In the genomic region with DNA sequence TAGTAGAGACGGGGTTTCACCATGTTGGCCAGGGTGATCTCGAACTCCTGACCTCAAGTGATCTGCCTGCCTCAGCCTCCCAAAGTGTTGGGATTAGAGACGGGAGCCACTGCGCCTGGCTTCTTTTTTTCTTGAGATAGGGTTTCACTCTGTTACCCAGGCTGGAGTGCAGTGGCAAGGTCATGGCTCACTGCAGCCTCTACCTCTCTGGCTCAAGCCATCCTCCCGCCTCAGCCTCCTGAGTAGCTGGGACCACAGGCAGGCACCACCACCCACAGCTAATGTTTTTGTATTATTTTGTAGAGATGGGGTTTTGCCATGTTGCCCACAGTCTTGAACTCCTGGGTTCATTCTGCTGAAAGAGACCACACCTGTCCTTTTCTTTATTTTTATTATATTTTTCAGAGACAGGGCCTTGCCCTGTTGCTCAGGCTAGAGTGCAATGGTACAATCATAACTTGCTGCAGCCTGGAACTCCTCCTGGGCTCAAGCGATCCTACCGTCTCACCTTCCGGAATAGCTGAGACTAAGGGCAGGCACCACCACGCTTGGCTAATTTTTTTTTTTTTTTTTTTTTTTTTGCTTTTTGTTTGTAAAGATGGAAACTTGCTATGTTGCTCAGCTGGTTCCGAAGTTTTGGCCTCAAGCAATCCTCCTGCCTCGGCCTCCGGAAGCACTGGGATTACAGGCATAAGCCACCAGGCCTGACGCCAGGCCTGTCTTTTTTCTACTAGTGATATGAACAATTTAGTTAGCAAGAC, we compare ENCODE assay signal across 11 cellular contexts. TPM values are rescaled to one million over a fixed set of nuclear protein-coding genes. Genes with fewer than 3 reads are reported as not detected.
DNase-seq lines count a peak whose midpoint lies in the region; ATAC-seq and TF ChIP-seq lines count a peak whose summit lies in the region.
"Had no signal": no experiment of that assay in that cellular context is flagged by ENCODE, and none has a peak within 500 bp of the region (broad histone marks: within the 10 kb centered on the region; RNA-seq: fewer than 3 reads in every experiment).

No MANE protein-coding gene starts in this region.

- intact Hi-C loops in activated CD4-positive, alpha-beta T cell treated with anti-CD3 and anti-CD28 coated beads for 36 hours (cut with DNase I, micrococcal nuclease): no loop called here
- intact Hi-C loops in breast epithelium (cut with DNase I; ENCODE audit: low total_unique reads): no loop called here
- intact Hi-C loops in thyroid gland (cut with DNase I): no loop called here

- peaks cover 21% of the 10 kb centered on the region for H3K36me3 Mint-ChIP-seq in activated CD4-positive, alpha-beta T cell treated with anti-CD3 and anti-CD28 coated beads for 36 hours (ENCODE audit: low read depth)
- H3K36me3 Mint-ChIP-seq in naive thymus-derived CD8-positive, alpha-beta T cell: no peaks in the 10 kb centered on the region

- H3K9me3 ChIP-seq in breast epithelium (no peaks in the 10 kb centered on the region), liver (ENCODE audit: control insufficient read depth in 4 of 4, low read length in 3 of 4) (no peaks in the 10 kb centered on the region), thyroid gland (no peaks in the 10 kb centered on the region)

- no peak for DNase-seq in activated CD4-positive, alpha-beta T cell treated with anti-CD3 and anti-CD28 coated beads for 36 hours
- DNase-seq in activated CD4-positive, alpha-beta T cell treated with anti-CD3 and anti-CD28 coated beads for 1 hour: no peak
- DNase-seq in breast epithelium (ENCODE audit: low spot score in 2 of 2) (no peak), thyroid gland (peak; percentile 38 to 45), HK-2 (ENCODE audit: unreplicated experiment) (no peak), cerebellar cortex (ENCODE audit: low spot score) (no peak)
- DNase-seq in naive thymus-derived CD8-positive, alpha-beta T cell: no peak
- DNase-seq: ACHN had no signal

- peaks cover 17% of the 10 kb centered on the region for H3K27me3 Mint-ChIP-seq in activated CD4-positive, alpha-beta T cell treated with anti-CD3 and anti-CD28 coated beads for 36 hours
- peaks cover 4 to 42% (median 35%) of the 10 kb centered on the region in 5 donors for H3K27me3 Mint-ChIP-seq in naive thymus-derived CD8-positive, alpha-beta T cell

- no peaks in the 10 kb centered on the region for H3K36me3 ChIP-seq in breast epithelium
- no peaks in the 10 kb centered on the region for H3K36me3 ChIP-seq in liver (ENCODE audit: control insufficient read depth in 4 of 4, insufficient read depth in 3 of 4, low read depth in 1 of 4, low read length in 3 of 4)
- H3K36me3 ChIP-seq in thyroid gland: no peaks in the 10 kb centered on the region

- H3K4me3 Mint-ChIP-seq in activated CD4-positive, alpha-beta T cell treated with anti-CD3 and anti-CD28 coated beads for 36 hours: peak overlapping the region; percentile 93
- peak overlapping the region in 2 of 10 donors; percentile 24 to 70 for H3K4me3 Mint-ChIP-seq in naive thymus-derived CD8-positive, alpha-beta T cell

- H3K27ac Mint-ChIP-seq in activated CD4-positive, alpha-beta T cell treated with anti-CD3 and anti-CD28 coated beads for 36 hours: no peak overlapping the region
- peak overlapping the region in 1 of 10 donors; percentile 21 for H3K27ac Mint-ChIP-seq in naive thymus-derived CD8-positive, alpha-beta T cell

- 60% methylated on average over 13 of the region's 13 CpGs for WGBS in liver
- WGBS in thyroid gland, 2 donors: 52 to 59% methylated on average over 13 of the region's 13 CpGs

- H3K27me3 ChIP-seq in breast epithelium: no peaks in the 10 kb centered on the region
- no peaks in the 10 kb centered on the region for H3K27me3 ChIP-seq in liver (ENCODE audit: control insufficient read depth in 4 of 4, insufficient read depth in 4 of 4, low read length in 3 of 4)
- no peaks in the 10 kb centered on the region for H3K27me3 ChIP-seq in thyroid gland

- ATAC-seq in activated CD4-positive, alpha-beta T cell treated with anti-CD3 and anti-CD28 coated beads for 36 hours: no peak
- ATAC-seq in naive thymus-derived CD8-positive, alpha-beta T cell: no peak
- ATAC-seq: activated naive CD4-positive, alpha-beta T cell treated with anti-CD3 and anti-CD28 coated beads, Interleukin-2, amount 50 U/mL, for 72 hours had no signal

- TF ChIP-seq CTCF in breast epithelium (IDR thresholded peaks at IDR 0.05): no peak
- no peak for TF ChIP-seq CTCF in liver (IDR thresholded peaks at IDR 0.05; ENCODE audit: low read depth, low read length, missing input control)
- no peak for TF ChIP-seq CTCF in thyroid gland (IDR thresholded peaks at IDR 0.05)

- H3K9me3 Mint-ChIP-seq in activated CD4-positive, alpha-beta T cell treated with anti-CD3 and anti-CD28 coated beads for 36 hours (ENCODE audit: low read depth): no peaks in the 10 kb centered on the region
- no peaks in the 10 kb centered on the region for H3K9me3 Mint-ChIP-seq in naive thymus-derived CD8-positive, alpha-beta T cell
- H3K9me3 Mint-ChIP-seq: activated naive CD4-positive, alpha-beta T cell treated with anti-CD3 and anti-CD28 coated beads, Interleukin-2, amount 50 U/mL, for 72 hours had no signal

- no peak for TF ChIP-seq RAD21 in liver (IDR thresholded peaks at IDR 0.05)

- peak overlapping the region; percentile 76 to 95 for H3K9ac ChIP-seq in liver (ENCODE audit: low read depth in 1 of 2, low read length in 2 of 2)

- H3K27ac ChIP-seq in breast epithelium (peak overlapping the region; percentile 94 to 98), liver (ENCODE audit: low read depth in 1 of 2, low read length in 2 of 2) (peak overlapping the region; percentile 80 to 81), thyroid gland (peak overlapping the region; percentile 95 to 98 (median 98))

- POLR2A ChIA-PET in activated CD4-positive, alpha-beta T cell treated with anti-CD3 and anti-CD28 coated beads for 36 hours (lab: Charles Lee): interaction anchor here (0.6 to 2.1 kb wide), 4 partner anchors 10 to 66 kb away, joined by 3 to 7 read pairs (median 4); no protein-coding TSS in a partner anchor
- POLR2A ChIA-PET in naive thymus-derived CD8-positive, alpha-beta T cell (lab: Charles Lee): interaction anchor here (0.7 to 1.5 kb wide), 3 partner anchors 10 to 802 kb away, joined by 3 to 4 read pairs (median 3); no protein-coding TSS in a partner anchor

- H3K4me1 ChIP-seq in breast epithelium (peaks cover 10 to 43% of the 10 kb centered on the region in 2 donors), liver (ENCODE audit: control insufficient read depth in 4 of 4, insufficient read depth in 4 of 4, low read length in 3 of 4) (peaks cover 16 to 60% (median 41%) of the 10 kb centered on the region in 4 donors), thyroid gland (peaks cover 60 to 78% of the 10 kb centered on the region in 2 donors)

- H3K4me3 ChIP-seq in breast epithelium: peak overlapping the region; percentile 95 to 100 (median 98)
- H3K4me3 ChIP-seq in liver (ENCODE audit: low read depth in 1 of 3, low read length in 3 of 3): peak overlapping the region in 2 of 3 donors; percentile 5 to 21
- H3K4me3 ChIP-seq in thyroid gland (replicated peaks in 1 of 3): peak overlapping the region in 1 of 3 donors; percentile 97

- peaks cover 38% of the 10 kb centered on the region for H3K4me1 Mint-ChIP-seq in activated CD4-positive, alpha-beta T cell treated with anti-CD3 and anti-CD28 coated beads for 36 hours
- H3K4me1 Mint-ChIP-seq in naive thymus-derived CD8-positive, alpha-beta T cell: peaks cover 14 to 43% (median 31%) of the 10 kb centered on the region in 4 donors

- CTCF ChIA-PET in activated CD4-positive, alpha-beta T cell treated with anti-CD3 and anti-CD28 coated beads for 36 hours (lab: Charles Lee): interaction anchor here (0.6 to 29.1 kb wide), 4 partner anchors 11 to 128 kb away, joined by 3 to 929 read pairs (median 26); partner anchors contain the start of gene MEX3A

- TF ChIP-seq POLR2A in breast epithelium (IDR thresholded peaks at IDR 0.05) (no peak), thyroid gland (IDR thresholded peaks at IDR 0.05) (no peak)

TF ChIP-seq in liver, 16 proteins besides CTCF, POLR2A, EP300 and RAD21 (continues in another document):
- TF ChIP-seq RXRA (IDR thresholded peaks at IDR 0.05) (no peak), HNF4A (conservative IDR thresholded peaks at IDR 0.05) (no peak), HNF4G (IDR thresholded peaks at IDR 0.05) (no peak)
- TF ChIP-seq, protein P1, sequence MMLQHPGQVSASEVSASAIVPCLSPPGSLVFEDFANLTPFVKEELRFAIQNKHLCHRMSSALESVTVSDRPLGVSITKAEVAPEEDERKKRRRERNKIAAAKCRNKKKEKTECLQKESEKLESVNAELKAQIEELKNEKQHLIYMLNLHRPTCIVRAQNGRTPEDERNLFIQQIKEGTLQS (IDR thresholded peaks at IDR 0.05): no peak

RNA-seq across cellular contexts. Expression of gene LMNA, which starts 3.1 kb away (rescaled TPM):
- 100 to 1,000 TPM; 184 to 218 TPM for total RNA-seq in activated CD4-positive, alpha-beta T cell treated with anti-CD3 and anti-CD28 coated beads for 36 hours
- total RNA-seq in breast epithelium (100 to 1,000 TPM; 292 to 367 (median 319) TPM), liver (100 to 1,000 TPM in 1 of 2 donors, 10 to 100 TPM in 1; 89.4 to 160 TPM), thyroid gland (100 to 1,000 TPM; 235 to 412 (median 327) TPM)
- polyA plus RNA-seq in liver: 100 to 1,000 TPM in 1 of 2 donors, 10 to 100 TPM in 1; 60.4 to 105 TPM
- total RNA-seq in naive thymus-derived CD8-positive, alpha-beta T cell: 1 to 10 TPM; 2.0 to 2.7 TPM
- 1 to 10 TPM in 1 of 3 donors, under 1 TPM in 2; 0.62 to 4.0 (median 0.75) TPM for polyA plus RNA-seq in naive thymus-derived CD8-positive, alpha-beta T cell

RNA-seq across cellular contexts. Expression of gene MEX3A, which starts 35.3 kb away (rescaled TPM):
- total RNA-seq in activated CD4-positive, alpha-beta T cell treated with anti-CD3 and anti-CD28 coated beads for 36 hours: under 1 TPM; 0.48 to 0.79 TPM
- total RNA-seq in breast epithelium (1 to 10 TPM in 2 of 3 donors, under 1 TPM in 1; 0.32 to 1.3 (median 1.3) TPM), liver (1 to 10 TPM; 1.3 TPM), thyroid gland (1 to 10 TPM in 1 of 4 donors, under 1 TPM in 3; 0.17 to 1.8 (median 0.33) TPM)
- under 1 TPM; 0.52 to 0.56 TPM for polyA plus RNA-seq in liver
- total RNA-seq in naive thymus-derived CD8-positive, alpha-beta T cell: under 1 TPM in 1 of 2 experiments, not detected in 1; 0.38 TPM
- polyA plus RNA-seq in naive thymus-derived CD8-positive, alpha-beta T cell: not detected

RNA-seq across cellular contexts. Expression of gene SEMA4A, which starts 35.8 kb away (rescaled TPM):
- total RNA-seq in activated CD4-positive, alpha-beta T cell treated with anti-CD3 and anti-CD28 coated beads for 36 hours: 10 to 100 TPM; 53.3 to 64.5 TPM
- total RNA-seq in breast epithelium (10 to 100 TPM in 1 of 3 donors, 1 to 10 TPM in 2; 1.4 to 21.5 (median 9.2) TPM), liver (1 to 10 TPM; 2.3 to 3.5 TPM), thyroid gland (10 to 100 TPM; 21.5 to 50.8 (median 37.5) TPM)
- polyA plus RNA-seq in liver: 1 to 10 TPM; 1.1 to 1.2 TPM
- total RNA-seq in naive thymus-derived CD8-positive, alpha-beta T cell: 1 to 10 TPM; 1.2 TPM
- 1 to 10 TPM in 1 of 3 donors, under 1 TPM in 2; 0.16 to 1.4 (median 0.22) TPM for polyA plus RNA-seq in naive thymus-derived CD8-positive, alpha-beta T cell

RNA-seq across cellular contexts. Expression of gene RAB25, which starts 56.6 kb away (rescaled TPM):
- total RNA-seq in activated CD4-positive, alpha-beta T cell treated with anti-CD3 and anti-CD28 coated beads for 36 hours: under 1 TPM; 0.46 to 0.77 TPM
- total RNA-seq in breast epithelium (10 to 100 TPM in 2 of 3 donors, not detected in 1; 40.3 to 68.6 TPM), liver (1 to 10 TPM in 1 of 2 donors, under 1 TPM in 1; 0.67 to 1.0 TPM), thyroid gland (10 to 100 TPM; 65.9 to 88.0 (median 74.1) TPM)
- 1 to 10 TPM in 1 of 2 donors, under 1 TPM in 1; 0.82 to 2.0 TPM for polyA plus RNA-seq in liver
- total RNA-seq in naive thymus-derived CD8-positive, alpha-beta T cell: 1 to 10 TPM; 1.1 to 1.3 TPM
- polyA plus RNA-seq in naive thymus-derived CD8-positive, alpha-beta T cell: 1 to 10 TPM in 1 of 3 donors, under 1 TPM in 2; 0.81 to 2.0 (median 0.96) TPM
- total RNA-seq: lung microvascular endothelial cell had no signal

Comparison
In these comparisons a context has a peak if more than half of its experiments do, and no peak if none do; other contexts are left out.
1. DNase-seq: peak in thyroid gland (2 of 2); none in activated CD4-positive, alpha-beta T cell treated with anti-CD3 and anti-CD28 coated beads for 36 hours (single experiment), activated CD4-positive, alpha-beta T cell treated with anti-CD3 and anti-CD28 coated beads for 1 hour (single experiment), breast epithelium (0 of 2), HK-2 (single experiment), naive thymus-derived CD8-positive, alpha-beta T cell (0 of 10) and cerebellar cortex (single experiment).
2. RNA of gene LMNA, which starts 3.1 kb away (total RNA-seq): 235 to 412 TPM in thyroid gland, 292 to 367 TPM in breast epithelium, 184 to 218 TPM in activated CD4-positive, alpha-beta T cell treated with anti-CD3 and anti-CD28 coated beads for 36 hours and 89.4 to 160 TPM in liver; 2.0 to 2.7 TPM in naive thymus-derived CD8-positive, alpha-beta T cell; every median in the first group is over 10 times any median in the second.
3. Peak in every context shown above with its lines, with median percentiles within 50 percentile points of each other: H3K27ac ChIP-seq.